ENCODE assay signal across 8 cellular contexts in the genomic region with DNA sequence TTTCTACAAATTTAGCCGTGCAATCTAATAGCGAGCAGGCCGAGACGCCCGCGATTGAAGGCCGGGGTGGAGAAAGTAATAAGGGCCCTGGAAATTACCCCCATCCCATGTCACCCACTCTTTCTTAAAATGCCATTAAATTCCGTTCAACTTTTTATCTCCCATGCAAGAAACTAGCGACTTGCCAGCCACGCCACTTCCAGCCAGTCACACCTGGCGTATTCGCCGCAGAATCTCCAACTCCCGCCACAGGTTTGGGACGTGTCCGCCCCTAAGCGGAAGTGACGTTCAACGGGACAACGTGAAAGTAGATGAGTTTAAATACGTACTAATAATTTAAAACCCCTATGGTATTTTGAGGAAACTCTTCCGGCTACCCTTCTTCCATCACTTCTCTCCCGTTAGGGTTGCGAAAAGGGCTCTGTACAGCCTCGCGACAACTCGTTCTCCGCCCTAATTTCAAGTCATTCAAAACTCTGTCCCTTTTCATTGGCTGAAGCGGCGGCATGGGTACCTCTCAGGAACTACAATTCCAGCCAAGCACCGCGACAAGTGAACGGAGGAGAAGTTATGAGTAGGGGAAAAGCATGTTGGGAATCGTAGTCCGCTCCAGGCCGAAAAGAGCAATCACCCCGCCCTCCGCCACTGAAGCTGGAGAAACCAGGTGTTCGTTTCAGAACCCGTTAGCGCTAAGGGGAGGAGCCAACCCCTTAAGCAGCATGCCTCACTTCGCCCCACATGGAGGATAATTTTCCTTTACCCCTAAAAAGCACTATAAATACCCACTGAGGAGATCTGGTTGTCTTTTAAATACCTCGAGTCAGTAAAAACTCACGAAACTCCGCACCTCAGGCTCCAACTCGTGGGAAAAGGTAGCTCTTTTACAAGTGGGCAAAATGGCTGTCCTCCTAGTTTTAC. TPM values are rescaled to one million over a fixed set of nuclear protein-coding genes. Genes with fewer than 3 reads are reported as not detected.
DNase-seq lines count a peak whose midpoint lies in the region; ATAC-seq and TF ChIP-seq lines count a peak whose summit lies in the region.

A gene (minus strand): TSS at position 906 of the 918 bp plus-strand sequence.

- peak in 2 of 6 experiments; percentile 4 to 12 for TF ChIP-seq CTCF in upper lobe of left lung (IDR thresholded peaks at IDR 0.05)

- intact Hi-C loops in left cardiac atrium (cut with DNase I) (no loop called here), posterior vena cava (cut with DNase I) (no loop called here)

- H3K27me3 ChIP-seq in upper lobe of left lung, result no peaks in the 10 kb centered on the region

- no peaks in the 10 kb centered on the region for H3K9me3 ChIP-seq in upper lobe of left lung

- peak in 1 of 4 donors; percentile 12 for TF ChIP-seq POLR2A in upper lobe of left lung (IDR thresholded peaks at IDR 0.05)

- ATAC-seq in GM18499 (IDR thresholded peaks at IDR 0.05; ENCODE audit: insufficient read depth, unreplicated experiment), result peak; percentile 40
- peak; percentile 75 for ATAC-seq in HG02885 (IDR thresholded peaks at IDR 0.05; ENCODE audit: poor library complexity, unreplicated experiment)
- peak; percentile 84 to 92 for ATAC-seq in left cardiac atrium
- peak; percentile 94 to 95 for ATAC-seq in upper lobe of left lung (ENCODE audit: low FRiP score in 2 of 2)

- peaks cover 8 to 28% (median 17%) of the 10 kb centered on the region in 4 donors for H3K4me1 ChIP-seq in upper lobe of left lung

- peak within 1 kb of the TSS; percentile 86 to 99 (median 94) for H3K4me3 ChIP-seq in upper lobe of left lung

- H3K36me3 ChIP-seq in upper lobe of left lung, result no peaks in the 10 kb centered on the region

- WGBS in upper lobe of left lung, 2 donors, result 0 to 1% methylated on average over 45 to 46 of the region's 46 CpGs

- peak; percentile 99 for DNase-seq in NCI-H1694 (lab: John Stamatoyannopoulos, UW)
- peak; percentile 87 to 98 (median 93) for DNase-seq in T-helper 1 cell
- peak; percentile 97 for DNase-seq in amniotic stem cell (lab: John Stamatoyannopoulos, UW)
- peak; percentile 95 for DNase-seq in left cardiac atrium
- DNase-seq in posterior vena cava (ENCODE audit: low spot score), result peak; percentile 97
- peak in 1 of 2 donors; percentile 98 for DNase-seq in upper lobe of left lung

- TF ChIP-seq EP300 in upper lobe of left lung (IDR thresholded peaks at IDR 0.05), result no peak

- peak within 1 kb of the TSS; percentile 91 to 93 (median 92) for H3K27ac ChIP-seq in upper lobe of left lung

RNA-seq across cellular contexts. Expression of the gene that starts here (rescaled TPM):
- total RNA-seq in left cardiac atrium, result 1 to 10 TPM; 2.4 to 2.8 TPM
- total RNA-seq in posterior vena cava, result 1 to 10 TPM; 5.7 to 6.0 TPM
- total RNA-seq in upper lobe of left lung, result 1 to 10 TPM in 5 of 6 donors, under 1 TPM in 1; 1.00 to 4.0 (median 2.0) TPM

Comparison
In these comparisons a context has a peak if more than half of its experiments do, and no peak if none do; other contexts are left out.
1. ATAC-seq: peak in every context shown above with its lines; median percentile 94 in upper lobe of left lung; 88 in left cardiac atrium; 75 in HG02885; 40 in GM18499.